Comparison of ENCODE assay signal across 8 cellular contexts in genomic region chr10:101974091-101974799, GRCh38.
DNase-seq lines count a peak whose midpoint lies in the region; ATAC-seq, FAIRE-seq and TF ChIP-seq lines count a peak whose summit lies in the region.

No MANE protein-coding gene starts in this region.

- H3K4me3 Mint-ChIP-seq in activated T-cell treated with anti-CD3 and anti-CD28 coated beads, Interleukin-2, amount 50 U/mL, for 24 hours, result peak overlapping the region; percentile 53
- H3K4me3 Mint-ChIP-seq in stimulated activated effector memory CD8-positive, alpha-beta T cell treated with anti-CD3 and anti-CD28 coated beads, Interleukin-12 subunit alpha, Interleukin-12 subunit beta, amount 100 ng/mL, for 72 hours, result peak overlapping the region; percentile 54

- DNase-seq in activated T-cell treated with anti-CD3 and anti-CD28 coated beads, Interleukin-2, amount 50 U/mL, for 24 hours, result no peak
- DNase-seq in activated T-cell treated with anti-CD3 and anti-CD28 coated beads for 4 hours (no peak), OCI-LY7 (ENCODE audit: low spot score) (no peak), endothelial cell of umbilical vein (ENCODE audit: low read depth, low spot score) (peak; percentile 29), RWPE1 (ENCODE audit: low spot score) (no peak)
- DNase-seq in stimulated activated effector memory CD8-positive, alpha-beta T cell treated with anti-CD3 and anti-CD28 coated beads, Interleukin-12 subunit alpha, Interleukin-12 subunit beta, amount 100 ng/mL, for 72 hours (ENCODE audit: low spot score in 2 of 2), result no peak
- DNase-seq in stimulated activated naive CD4-positive, alpha-beta T cell treated with Interleukin-2 at 50 U/mL for 16 hours (lab: John Stamatoyannopoulos, UW), result no peak

- H3K9me2 ChIP-seq in OCI-LY7 (ENCODE audit: insufficient read depth, low read length), result no peaks in the 10 kb centered on the region

- no peak overlapping the region for H3K9ac ChIP-seq in endothelial cell of umbilical vein (replicated peaks; ENCODE audit: extremely low read depth, insufficient read depth, low read length)

- CTCF ChIA-PET in OCI-LY7 (lab: Charles Lee; ENCODE audit: unreplicated experiment), result no interaction called here
- CTCF ChIA-PET in endothelial cell of umbilical vein (lab: Charles Lee), result no interaction called here
- CTCF ChIA-PET in RWPE1 (lab: Yijun Ruan, JAX), result no interaction called here

- no peak for ATAC-seq in stimulated activated effector memory CD8-positive, alpha-beta T cell treated with anti-CD3 and anti-CD28 coated beads, Interleukin-12 subunit alpha, Interleukin-12 subunit beta, amount 100 ng/mL, for 72 hours
- no peak for ATAC-seq in HG02678 (IDR thresholded peaks at IDR 0.05; ENCODE audit: unreplicated experiment)

- H3K9me3 ChIP-seq in OCI-LY7 (ENCODE audit: low read length) (0 out of 2 replicates have a peak, but pooled peaks cover 8% of the 10 kb centered on the region), endothelial cell of umbilical vein (replicated peaks; ENCODE audit: control insufficient read depth, insufficient read depth, low read length) (no peaks in the 10 kb centered on the region)

- TF ChIP-seq POLR2A in endothelial cell of umbilical vein (IDR thresholded peaks at IDR 0.05; ENCODE audit: low read depth, low read length), result no peak

- peak; percentile 58 for FAIRE-seq in endothelial cell of umbilical vein (lab: Jason Lieb, UNC)

- H3K4me1 Mint-ChIP-seq in activated T-cell treated with anti-CD3 and anti-CD28 coated beads, Interleukin-2, amount 50 U/mL, for 24 hours (ENCODE audit: low read depth), result peaks cover 28% of the 10 kb centered on the region
- peaks cover 19% of the 10 kb centered on the region for H3K4me1 Mint-ChIP-seq in stimulated activated effector memory CD8-positive, alpha-beta T cell treated with anti-CD3 and anti-CD28 coated beads, Interleukin-12 subunit alpha, Interleukin-12 subunit beta, amount 100 ng/mL, for 72 hours

- no peaks in the 10 kb centered on the region for H3K9me1 ChIP-seq in endothelial cell of umbilical vein (replicated peaks; ENCODE audit: control insufficient read depth, extremely low read depth, insufficient read depth, low read length)

- H4K20me1 ChIP-seq in OCI-LY7 (ENCODE audit: insufficient read depth, low read length) (no peaks in the 10 kb centered on the region), endothelial cell of umbilical vein (replicated peaks; ENCODE audit: control insufficient read depth, extremely low read depth, insufficient read depth, low read length) (no peaks in the 10 kb centered on the region)

- BruUV-seq in OCI-LY7 (replicated peaks; lab: Mats Ljungman, UMichigan) (no TSS peak), endothelial cell of umbilical vein (replicated peaks; lab: Mats Ljungman, UMichigan) (no TSS peak)

- H3K4me2 ChIP-seq in OCI-LY7 (ENCODE audit: low read length) (peak overlapping the region; percentile 45; the same call in 1 of the 2 replicates), endothelial cell of umbilical vein (ENCODE audit: insufficient read depth, low read length) (peak overlapping the region; percentile 61)

- H3K9me3 Mint-ChIP-seq in activated T-cell treated with anti-CD3 and anti-CD28 coated beads, Interleukin-2, amount 50 U/mL, for 24 hours, result no peaks in the 10 kb centered on the region
- H3K9me3 Mint-ChIP-seq in stimulated activated effector memory CD8-positive, alpha-beta T cell treated with anti-CD3 and anti-CD28 coated beads, Interleukin-12 subunit alpha, Interleukin-12 subunit beta, amount 100 ng/mL, for 72 hours, result no peaks in the 10 kb centered on the region

- H3K4me1 ChIP-seq in OCI-LY7 (ENCODE audit: insufficient read depth, low read length, poor library complexity, severe bottlenecking) (peaks cover 26% of the 10 kb centered on the region), endothelial cell of umbilical vein (ENCODE audit: control insufficient read depth, extremely low read depth, insufficient read depth, low read length) (peaks cover 16% of the 10 kb centered on the region)

- H3K27me3 Mint-ChIP-seq in activated T-cell treated with anti-CD3 and anti-CD28 coated beads, Interleukin-2, amount 50 U/mL, for 24 hours, result no peaks in the 10 kb centered on the region

- no peaks in the 10 kb centered on the region for H3K79me2 ChIP-seq in OCI-LY7 (ENCODE audit: insufficient read depth, low read depth, low read length)
- no peaks in the 10 kb centered on the region for H3K79me2 ChIP-seq in endothelial cell of umbilical vein (ENCODE audit: control insufficient read depth, insufficient read depth, low read length)

- peak overlapping the region; percentile 79 for H3K27ac Mint-ChIP-seq in activated T-cell treated with anti-CD3 and anti-CD28 coated beads, Interleukin-2, amount 50 U/mL, for 24 hours
- H3K27ac Mint-ChIP-seq in stimulated activated effector memory CD8-positive, alpha-beta T cell treated with anti-CD3 and anti-CD28 coated beads, Interleukin-12 subunit alpha, Interleukin-12 subunit beta, amount 100 ng/mL, for 72 hours, result peak overlapping the region; percentile 89

- peaks cover 73% of the 10 kb centered on the region for H3K36me3 Mint-ChIP-seq in activated T-cell treated with anti-CD3 and anti-CD28 coated beads, Interleukin-2, amount 50 U/mL, for 24 hours (ENCODE audit: low read depth)
- peaks cover 60% of the 10 kb centered on the region for H3K36me3 Mint-ChIP-seq in stimulated activated effector memory CD8-positive, alpha-beta T cell treated with anti-CD3 and anti-CD28 coated beads, Interleukin-12 subunit alpha, Interleukin-12 subunit beta, amount 100 ng/mL, for 72 hours

- TF ChIP-seq CTCF in OCI-LY7 (conservative IDR thresholded peaks at IDR 0.05; ENCODE audit: low read length) (no peak), endothelial cell of umbilical vein (IDR thresholded peaks at IDR 0.05; ENCODE audit: extremely low read depth in 1 of 2, insufficient read depth in 1 of 2, low read depth in 1 of 2, low read length in 2 of 2) (no peak), RWPE1 (conservative IDR thresholded peaks at IDR 0.05; ENCODE audit: low read depth) (no peak)

- H3K27ac ChIP-seq in OCI-LY7 (ENCODE audit: low read depth, low read length, poor library complexity, severe bottlenecking) (no peak overlapping the region), endothelial cell of umbilical vein (ENCODE audit: insufficient read depth, low read depth, low read length) (peak overlapping the region; percentile 25), RWPE1 (no peak overlapping the region)

- POLR2A ChIA-PET in OCI-LY7 (lab: Charles Lee) (no interaction called here), endothelial cell of umbilical vein (lab: Charles Lee) (interaction anchor here (0.6 kb wide), 1 partner anchor 81 kb away, joined by 3 read pairs; no protein-coding TSS in a partner anchor), RWPE1 (lab: Yijun Ruan, JAX; ENCODE audit: low non-redundant PET) (no interaction called here)

- H3K36me3 ChIP-seq in OCI-LY7 (ENCODE audit: insufficient read depth, low read length) (peaks cover 54% of the 10 kb centered on the region), endothelial cell of umbilical vein (ENCODE audit: control insufficient read depth in 2 of 2, extremely low read depth in 1 of 2, insufficient read depth in 2 of 2, low read length in 2 of 2) (no peaks in the 10 kb centered on the region)

- H3K27me3 ChIP-seq in endothelial cell of umbilical vein (ENCODE audit: control insufficient read depth in 2 of 2, insufficient read depth in 2 of 2, low read length in 2 of 2), result no peaks in the 10 kb centered on the region

- no peak overlapping the region for H3K4me3 ChIP-seq in OCI-LY7 (ENCODE audit: low read depth, low read length, poor library complexity, severe bottlenecking)
- H3K4me3 ChIP-seq in endothelial cell of umbilical vein (replicated peaks in 1 of 3; ENCODE audit: insufficient read depth in 1 of 3, low read depth in 1 of 3, low read length in 3 of 3), result peak overlapping the region in 1 of 3 experiments; percentile 5

- intact Hi-C loops in OCI-LY7 (cut with micrococcal nuclease; ENCODE audit: unreplicated experiment) (no loop called here), endothelial cell of umbilical vein (cut with micrococcal nuclease) (loop anchor here (1.0 kb wide), 1 partner anchor 12 kb away; no protein-coding TSS in a partner anchor)

- H2AFZ ChIP-seq in OCI-LY7 (ENCODE audit: low read length), result no peak overlapping the region
- no peak overlapping the region for H2AFZ ChIP-seq in endothelial cell of umbilical vein (ENCODE audit: low read depth, low read length)

- dilution Hi-C loops in endothelial cell of umbilical vein (cut with MboI; ENCODE audit: extremely low pct_ligation_motif_present, low sequenced_read_pairs), result no loop called here

TF ChIP-seq in endothelial cell of umbilical vein, 7 proteins besides CTCF, POLR2A, EP300 and RAD21:
- TF ChIP-seq GATA2 (IDR thresholded peaks at IDR 0.05; ENCODE audit: insufficient read depth, insufficient read length, low read depth, low read length), result no peak
- no peak for TF ChIP-seq JUN (IDR thresholded peaks at IDR 0.05; ENCODE audit: borderline replicate concordance, insufficient read depth, insufficient read length, low read depth)
- TF ChIP-seq POLR2AphosphoS5 (IDR thresholded peaks at IDR 0.05; ENCODE audit: insufficient read depth, low read depth, low read length), result no peak
- no peak for TF ChIP-seq MYC (IDR thresholded peaks at IDR 0.05; ENCODE audit: low read depth, low read length)
- no peak for TF ChIP-seq MAX (IDR thresholded peaks at IDR 0.05; ENCODE audit: insufficient read depth, insufficient read length)
- no peak for TF ChIP-seq FOS (IDR thresholded peaks at IDR 0.05; ENCODE audit: borderline replicate concordance, insufficient read depth, low read length)
- TF ChIP-seq EZH2 (IDR thresholded peaks at IDR 0.05; ENCODE audit: borderline replicate concordance, low read depth, low read length, severe bottlenecking), result no peak
